Comparison of ENCODE assay signal across 8 cellular contexts in genomic region chr3:72629191-72629611, GRCh38.
DNase-seq lines count a peak whose midpoint lies in the region; ATAC-seq, FAIRE-seq and TF ChIP-seq lines count a peak whose summit lies in the region.

No MANE protein-coding gene starts in this region.

- H3K9me3 ChIP-seq in right atrium auricular region, result no peaks in the 10 kb centered on the region

- no peak overlapping the region for H3K27ac ChIP-seq in right atrium auricular region

- H3K4me1 ChIP-seq in right atrium auricular region, result no peaks in the 10 kb centered on the region

- H3K27me3 ChIP-seq in right atrium auricular region, result no peaks in the 10 kb centered on the region

- TF ChIP-seq CTCF in fibroblast of pulmonary artery (IDR thresholded peaks at IDR 0.05; ENCODE audit: low read length, missing control alignments) (no peak), right atrium auricular region (IDR thresholded peaks at IDR 0.05) (no peak)

- no peaks in the 10 kb centered on the region for H3K36me3 ChIP-seq in right atrium auricular region

- ATAC-seq in GM21529 (IDR thresholded peaks at IDR 0.05; ENCODE audit: unreplicated experiment), result peak; percentile 84

- H3K4me3 ChIP-seq in fibroblast of pulmonary artery (replicated peaks; ENCODE audit: low read depth, low read length), result no peak overlapping the region
- H3K4me3 ChIP-seq in right atrium auricular region, result no peak overlapping the region

- no peak for FAIRE-seq in H54 (lab: Jason Lieb, UNC)

- TF ChIP-seq POLR2A in H54 (IDR thresholded peaks at IDR 0.05; ENCODE audit: low read depth, low read length), result no peak

- DNase-seq in Daoy (ENCODE audit: low read depth) (peak; percentile 8), NCI-H226 (peak; percentile 70), fibroblast of pulmonary artery (ENCODE audit: low read depth) (peak; percentile 1), mesenteric fat pad (ENCODE audit: low spot score) (no peak), H54 (ENCODE audit: insufficient read length, low spot score) (no peak), DMS79 (lab: John Stamatoyannopoulos, UW) (no peak), right atrium auricular region (ENCODE audit: low spot score) (no peak)

Comparison
In these comparisons a context has a peak if more than half of its experiments do, and no peak if none do; other contexts are left out.
1. DNase-seq: peak in Daoy (single experiment), NCI-H226 (single experiment) and fibroblast of pulmonary artery (single experiment); none in mesenteric fat pad (single experiment), H54 (single experiment), DMS79 (single experiment) and right atrium auricular region (single experiment).